ENCODE assay signal across 1 cellular context in the genomic region with DNA sequence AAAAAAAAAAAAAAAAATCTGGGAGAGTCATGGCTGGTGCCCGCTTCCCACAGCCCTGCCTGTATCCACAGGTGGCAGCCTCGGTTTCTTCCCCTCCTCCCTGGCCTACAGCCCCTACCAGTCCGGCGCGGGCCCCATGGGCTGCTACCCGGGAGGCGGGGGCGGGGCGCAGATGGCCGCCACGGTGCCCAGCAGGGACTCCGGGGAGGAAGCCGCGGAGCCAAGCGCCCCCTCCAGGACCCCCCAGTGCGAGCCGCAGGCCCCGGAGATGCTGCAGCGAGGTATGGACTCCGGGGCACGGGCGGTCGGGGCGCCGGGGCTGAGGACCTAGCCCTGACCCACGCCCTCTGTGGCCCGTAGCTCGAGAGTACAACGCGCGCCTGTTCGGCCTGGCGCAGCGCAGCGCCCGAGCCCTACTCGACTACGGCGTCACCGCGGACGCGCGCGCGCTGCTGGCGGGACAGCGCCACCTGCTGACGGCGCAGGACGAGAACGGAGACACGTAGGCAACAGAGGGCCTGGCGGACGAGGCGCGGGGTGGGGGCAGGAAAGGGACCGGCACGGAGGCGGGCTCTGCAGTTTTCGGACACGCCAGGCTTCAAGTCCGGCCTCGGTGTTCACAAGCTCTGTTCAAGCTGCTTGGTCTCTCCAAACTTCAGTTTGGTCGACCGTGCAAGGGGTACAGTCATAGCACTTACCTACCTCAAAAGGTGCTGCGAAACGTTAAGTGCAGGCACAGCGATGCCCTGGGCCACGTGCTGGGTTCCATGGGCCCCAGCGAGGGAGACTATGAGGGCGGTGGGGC.
TF ChIP-seq lines count a peak whose summit lies in the region.

No MANE protein-coding gene starts in this region.

TF ChIP-seq in HEK293, 187 proteins besides CTCF, POLR2A, EP300 and RAD21 (continued from another document and continues in another):
- no peak for TF ChIP-seq ZNF48 (tag by site-specific recombination; IDR thresholded peaks at IDR 0.05)
- no peak for TF ChIP-seq ZNF830 (tag by site-specific recombination; IDR thresholded peaks at IDR 0.05; ENCODE audit: low read depth)
- TF ChIP-seq IKZF3 (tag by site-specific recombination; IDR thresholded peaks at IDR 0.05), result 0 out of 2 replicates have a peak, but pooled peaks have one; percentile 40
- peak; percentile 74 for TF ChIP-seq SP2 (tag by site-specific recombination; IDR thresholded peaks at IDR 0.05)
- no peak for TF ChIP-seq ZNF791 (tag by site-specific recombination; IDR thresholded peaks at IDR 0.05)
- TF ChIP-seq ZNF121 (tag by site-specific recombination; IDR thresholded peaks at IDR 0.05), result peak; percentile 8; the same call in 1 of the 2 replicates
- peak; percentile 99 for TF ChIP-seq GLIS1 (tag by site-specific recombination; IDR thresholded peaks at IDR 0.05)
- TF ChIP-seq MEIS1 (CRISPR knock-in tag; IDR thresholded peaks at IDR 0.05; ENCODE audit: borderline replicate concordance), result no peak
- TF ChIP-seq OVOL3 (tag by site-specific recombination; IDR thresholded peaks at IDR 0.05), result no peak
- no peak for TF ChIP-seq ZNF202 (tag by site-specific recombination; IDR thresholded peaks at IDR 0.05; ENCODE audit: borderline replicate concordance)
- TF ChIP-seq, protein P1, sequence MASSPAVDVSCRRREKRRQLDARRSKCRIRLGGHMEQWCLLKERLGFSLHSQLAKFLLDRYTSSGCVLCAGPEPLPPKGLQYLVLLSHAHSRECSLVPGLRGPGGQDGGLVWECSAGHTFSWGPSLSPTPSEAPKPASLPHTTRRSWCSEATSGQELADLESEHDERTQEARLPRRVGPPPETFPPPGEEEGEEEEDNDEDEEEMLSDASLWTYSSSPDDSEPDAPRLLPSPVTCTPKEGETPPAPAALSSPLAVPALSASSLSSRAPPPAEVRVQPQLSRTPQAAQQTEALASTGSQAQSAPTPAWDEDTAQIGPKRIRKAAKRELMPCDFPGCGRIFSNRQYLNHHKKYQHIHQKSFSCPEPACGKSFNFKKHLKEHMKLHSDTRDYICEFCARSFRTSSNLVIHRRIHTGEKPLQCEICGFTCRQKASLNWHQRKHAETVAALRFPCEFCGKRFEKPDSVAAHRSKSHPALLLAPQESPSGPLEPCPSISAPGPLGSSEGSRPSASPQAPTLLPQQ (tag by site-specific recombination; IDR thresholded peaks at IDR 0.05), result peak; percentile 93
- TF ChIP-seq, protein P2, sequence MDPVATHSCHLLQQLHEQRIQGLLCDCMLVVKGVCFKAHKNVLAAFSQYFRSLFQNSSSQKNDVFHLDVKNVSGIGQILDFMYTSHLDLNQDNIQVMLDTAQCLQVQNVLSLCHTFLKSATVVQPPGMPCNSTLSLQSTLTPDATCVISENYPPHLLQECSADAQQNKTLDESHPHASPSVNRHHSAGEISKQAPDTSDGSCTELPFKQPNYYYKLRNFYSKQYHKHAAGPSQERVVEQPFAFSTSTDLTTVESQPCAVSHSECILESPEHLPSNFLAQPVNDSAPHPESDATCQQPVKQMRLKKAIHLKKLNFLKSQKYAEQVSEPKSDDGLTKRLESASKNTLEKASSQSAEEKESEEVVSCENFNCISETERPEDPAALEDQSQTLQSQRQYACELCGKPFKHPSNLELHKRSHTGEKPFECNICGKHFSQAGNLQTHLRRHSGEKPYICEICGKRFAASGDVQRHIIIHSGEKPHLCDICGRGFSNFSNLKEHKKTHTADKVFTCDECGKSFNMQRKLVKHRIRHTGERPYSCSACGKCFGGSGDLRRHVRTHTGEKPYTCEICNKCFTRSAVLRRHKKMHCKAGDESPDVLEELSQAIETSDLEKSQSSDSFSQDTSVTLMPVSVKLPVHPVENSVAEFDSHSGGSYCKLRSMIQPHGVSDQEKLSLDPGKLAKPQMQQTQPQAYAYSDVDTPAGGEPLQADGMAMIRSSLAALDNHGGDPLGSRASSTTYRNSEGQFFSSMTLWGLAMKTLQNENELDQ (tag by site-specific recombination; IDR thresholded peaks at IDR 0.05; ENCODE audit: low read depth), result no peak
- TF ChIP-seq MYNN (tag by site-specific recombination; IDR thresholded peaks at IDR 0.05; ENCODE audit: borderline replicate concordance), result no peak
- TF ChIP-seq, protein P3, sequence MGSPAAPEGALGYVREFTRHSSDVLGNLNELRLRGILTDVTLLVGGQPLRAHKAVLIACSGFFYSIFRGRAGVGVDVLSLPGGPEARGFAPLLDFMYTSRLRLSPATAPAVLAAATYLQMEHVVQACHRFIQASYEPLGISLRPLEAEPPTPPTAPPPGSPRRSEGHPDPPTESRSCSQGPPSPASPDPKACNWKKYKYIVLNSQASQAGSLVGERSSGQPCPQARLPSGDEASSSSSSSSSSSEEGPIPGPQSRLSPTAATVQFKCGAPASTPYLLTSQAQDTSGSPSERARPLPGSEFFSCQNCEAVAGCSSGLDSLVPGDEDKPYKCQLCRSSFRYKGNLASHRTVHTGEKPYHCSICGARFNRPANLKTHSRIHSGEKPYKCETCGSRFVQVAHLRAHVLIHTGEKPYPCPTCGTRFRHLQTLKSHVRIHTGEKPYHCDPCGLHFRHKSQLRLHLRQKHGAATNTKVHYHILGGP (tag by site-specific recombination; IDR thresholded peaks at IDR 0.05), result no peak
- no peak for TF ChIP-seq ZNF157 (tag by site-specific recombination; IDR thresholded peaks at IDR 0.05)
- 0 out of 2 replicates have a peak, but pooled peaks have one; percentile 24 for TF ChIP-seq ZNF10 (tag by site-specific recombination; IDR thresholded peaks at IDR 0.05)
- TF ChIP-seq ZNF37A (tag by site-specific recombination; IDR thresholded peaks at IDR 0.05), result no peak
- TF ChIP-seq, protein P4, sequence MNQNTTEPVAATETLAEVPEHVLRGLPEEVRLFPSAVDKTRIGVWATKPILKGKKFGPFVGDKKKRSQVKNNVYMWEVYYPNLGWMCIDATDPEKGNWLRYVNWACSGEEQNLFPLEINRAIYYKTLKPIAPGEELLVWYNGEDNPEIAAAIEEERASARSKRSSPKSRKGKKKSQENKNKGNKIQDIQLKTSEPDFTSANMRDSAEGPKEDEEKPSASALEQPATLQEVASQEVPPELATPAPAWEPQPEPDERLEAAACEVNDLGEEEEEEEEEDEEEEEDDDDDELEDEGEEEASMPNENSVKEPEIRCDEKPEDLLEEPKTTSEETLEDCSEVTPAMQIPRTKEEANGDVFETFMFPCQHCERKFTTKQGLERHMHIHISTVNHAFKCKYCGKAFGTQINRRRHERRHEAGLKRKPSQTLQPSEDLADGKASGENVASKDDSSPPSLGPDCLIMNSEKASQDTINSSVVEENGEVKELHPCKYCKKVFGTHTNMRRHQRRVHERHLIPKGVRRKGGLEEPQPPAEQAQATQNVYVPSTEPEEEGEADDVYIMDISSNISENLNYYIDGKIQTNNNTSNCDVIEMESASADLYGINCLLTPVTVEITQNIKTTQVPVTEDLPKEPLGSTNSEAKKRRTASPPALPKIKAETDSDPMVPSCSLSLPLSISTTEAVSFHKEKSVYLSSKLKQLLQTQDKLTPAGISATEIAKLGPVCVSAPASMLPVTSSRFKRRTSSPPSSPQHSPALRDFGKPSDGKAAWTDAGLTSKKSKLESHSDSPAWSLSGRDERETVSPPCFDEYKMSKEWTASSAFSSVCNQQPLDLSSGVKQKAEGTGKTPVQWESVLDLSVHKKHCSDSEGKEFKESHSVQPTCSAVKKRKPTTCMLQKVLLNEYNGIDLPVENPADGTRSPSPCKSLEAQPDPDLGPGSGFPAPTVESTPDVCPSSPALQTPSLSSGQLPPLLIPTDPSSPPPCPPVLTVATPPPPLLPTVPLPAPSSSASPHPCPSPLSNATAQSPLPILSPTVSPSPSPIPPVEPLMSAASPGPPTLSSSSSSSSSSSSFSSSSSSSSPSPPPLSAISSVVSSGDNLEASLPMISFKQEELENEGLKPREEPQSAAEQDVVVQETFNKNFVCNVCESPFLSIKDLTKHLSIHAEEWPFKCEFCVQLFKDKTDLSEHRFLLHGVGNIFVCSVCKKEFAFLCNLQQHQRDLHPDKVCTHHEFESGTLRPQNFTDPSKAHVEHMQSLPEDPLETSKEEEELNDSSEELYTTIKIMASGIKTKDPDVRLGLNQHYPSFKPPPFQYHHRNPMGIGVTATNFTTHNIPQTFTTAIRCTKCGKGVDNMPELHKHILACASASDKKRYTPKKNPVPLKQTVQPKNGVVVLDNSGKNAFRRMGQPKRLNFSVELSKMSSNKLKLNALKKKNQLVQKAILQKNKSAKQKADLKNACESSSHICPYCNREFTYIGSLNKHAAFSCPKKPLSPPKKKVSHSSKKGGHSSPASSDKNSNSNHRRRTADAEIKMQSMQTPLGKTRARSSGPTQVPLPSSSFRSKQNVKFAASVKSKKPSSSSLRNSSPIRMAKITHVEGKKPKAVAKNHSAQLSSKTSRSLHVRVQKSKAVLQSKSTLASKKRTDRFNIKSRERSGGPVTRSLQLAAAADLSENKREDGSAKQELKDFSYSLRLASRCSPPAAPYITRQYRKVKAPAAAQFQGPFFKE (tag by site-specific recombination; IDR thresholded peaks at IDR 0.05; ENCODE audit: borderline replicate concordance), result no peak
- TF ChIP-seq, protein P5, sequence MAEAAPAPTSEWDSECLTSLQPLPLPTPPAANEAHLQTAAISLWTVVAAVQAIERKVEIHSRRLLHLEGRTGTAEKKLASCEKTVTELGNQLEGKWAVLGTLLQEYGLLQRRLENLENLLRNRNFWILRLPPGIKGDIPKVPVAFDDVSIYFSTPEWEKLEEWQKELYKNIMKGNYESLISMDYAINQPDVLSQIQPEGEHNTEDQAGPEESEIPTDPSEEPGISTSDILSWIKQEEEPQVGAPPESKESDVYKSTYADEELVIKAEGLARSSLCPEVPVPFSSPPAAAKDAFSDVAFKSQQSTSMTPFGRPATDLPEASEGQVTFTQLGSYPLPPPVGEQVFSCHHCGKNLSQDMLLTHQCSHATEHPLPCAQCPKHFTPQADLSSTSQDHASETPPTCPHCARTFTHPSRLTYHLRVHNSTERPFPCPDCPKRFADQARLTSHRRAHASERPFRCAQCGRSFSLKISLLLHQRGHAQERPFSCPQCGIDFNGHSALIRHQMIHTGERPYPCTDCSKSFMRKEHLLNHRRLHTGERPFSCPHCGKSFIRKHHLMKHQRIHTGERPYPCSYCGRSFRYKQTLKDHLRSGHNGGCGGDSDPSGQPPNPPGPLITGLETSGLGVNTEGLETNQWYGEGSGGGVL (tag by site-specific recombination; IDR thresholded peaks at IDR 0.05), result peak; percentile 86
- TF ChIP-seq ZNF707 (tag by site-specific recombination; IDR thresholded peaks at IDR 0.05), result no peak
- TF ChIP-seq ZSCAN16 (tag by site-specific recombination; IDR thresholded peaks at IDR 0.05), result no peak
- no peak for TF ChIP-seq ZNF366 (tag by site-specific recombination; conservative IDR thresholded peaks at IDR 0.05)
- no peak for TF ChIP-seq MZF1 (tag by site-specific recombination; IDR thresholded peaks at IDR 0.05; ENCODE audit: borderline replicate concordance)
- no peak for TF ChIP-seq ZNF223 (tag by site-specific recombination; IDR thresholded peaks at IDR 0.05)
- TF ChIP-seq, protein P6, sequence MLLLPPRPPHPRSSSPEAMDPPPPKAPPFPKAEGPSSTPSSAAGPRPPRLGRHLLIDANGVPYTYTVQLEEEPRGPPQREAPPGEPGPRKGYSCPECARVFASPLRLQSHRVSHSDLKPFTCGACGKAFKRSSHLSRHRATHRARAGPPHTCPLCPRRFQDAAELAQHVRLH (tag by site-specific recombination; IDR thresholded peaks at IDR 0.05), result peak; percentile 74; the same call in 1 of the 2 replicates
- TF ChIP-seq SALL2 (tag by site-specific recombination; IDR thresholded peaks at IDR 0.05; ENCODE audit: borderline replicate concordance), result no peak
- TF ChIP-seq ZNF623 (tag by site-specific recombination; IDR thresholded peaks at IDR 0.05), result no peak
- peak; percentile 96 for TF ChIP-seq ZNF391 (tag by site-specific recombination; IDR thresholded peaks at IDR 0.05; ENCODE audit: borderline replicate concordance, low read depth)
- no peak for TF ChIP-seq ZNF350 (tag by site-specific recombination; IDR thresholded peaks at IDR 0.05)
- peak; percentile 97 for TF ChIP-seq ZEB2 (tag by site-specific recombination; IDR thresholded peaks at IDR 0.05)
- peak; percentile 92 for TF ChIP-seq SCRT1 (tag by site-specific recombination; IDR thresholded peaks at IDR 0.05; ENCODE audit: borderline replicate concordance)
- TF ChIP-seq ZNF426 (tag by site-specific recombination; IDR thresholded peaks at IDR 0.05), result no peak
- peak; percentile 77; the same call in 1 of the 2 replicates for TF ChIP-seq SP3 (tag by site-specific recombination; IDR thresholded peaks at IDR 0.05)
- no peak for TF ChIP-seq ZNF132 (tag by site-specific recombination; IDR thresholded peaks at IDR 0.05; ENCODE audit: borderline replicate concordance)
- TF ChIP-seq, protein P7, sequence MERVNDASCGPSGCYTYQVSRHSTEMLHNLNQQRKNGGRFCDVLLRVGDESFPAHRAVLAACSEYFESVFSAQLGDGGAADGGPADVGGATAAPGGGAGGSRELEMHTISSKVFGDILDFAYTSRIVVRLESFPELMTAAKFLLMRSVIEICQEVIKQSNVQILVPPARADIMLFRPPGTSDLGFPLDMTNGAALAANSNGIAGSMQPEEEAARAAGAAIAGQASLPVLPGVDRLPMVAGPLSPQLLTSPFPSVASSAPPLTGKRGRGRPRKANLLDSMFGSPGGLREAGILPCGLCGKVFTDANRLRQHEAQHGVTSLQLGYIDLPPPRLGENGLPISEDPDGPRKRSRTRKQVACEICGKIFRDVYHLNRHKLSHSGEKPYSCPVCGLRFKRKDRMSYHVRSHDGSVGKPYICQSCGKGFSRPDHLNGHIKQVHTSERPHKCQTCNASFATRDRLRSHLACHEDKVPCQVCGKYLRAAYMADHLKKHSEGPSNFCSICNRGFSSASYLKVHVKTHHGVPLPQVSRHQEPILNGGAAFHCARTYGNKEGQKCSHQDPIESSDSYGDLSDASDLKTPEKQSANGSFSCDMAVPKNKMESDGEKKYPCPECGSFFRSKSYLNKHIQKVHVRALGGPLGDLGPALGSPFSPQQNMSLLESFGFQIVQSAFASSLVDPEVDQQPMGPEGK (tag by site-specific recombination; IDR thresholded peaks at IDR 0.05), result peak; percentile 96
- peak; percentile 90; the same call in 1 of the 2 replicates for TF ChIP-seq ZNF660 (tag by site-specific recombination; IDR thresholded peaks at IDR 0.05)
- TF ChIP-seq ZNF175 (tag by site-specific recombination; IDR thresholded peaks at IDR 0.05), result no peak
- no peak for TF ChIP-seq ZNF514 (tag by site-specific recombination; IDR thresholded peaks at IDR 0.05)
- TF ChIP-seq ZNF571 (tag by site-specific recombination; IDR thresholded peaks at IDR 0.05), result no peak
- TF ChIP-seq BCL11A (tag by site-specific recombination; IDR thresholded peaks at IDR 0.05; ENCODE audit: low read depth), result peak; percentile 67; the same call in 1 of the 2 replicates
- TF ChIP-seq ZNF423 (tag by site-specific recombination; IDR thresholded peaks at IDR 0.05), result peak; percentile 93
- TF ChIP-seq, protein P8, sequence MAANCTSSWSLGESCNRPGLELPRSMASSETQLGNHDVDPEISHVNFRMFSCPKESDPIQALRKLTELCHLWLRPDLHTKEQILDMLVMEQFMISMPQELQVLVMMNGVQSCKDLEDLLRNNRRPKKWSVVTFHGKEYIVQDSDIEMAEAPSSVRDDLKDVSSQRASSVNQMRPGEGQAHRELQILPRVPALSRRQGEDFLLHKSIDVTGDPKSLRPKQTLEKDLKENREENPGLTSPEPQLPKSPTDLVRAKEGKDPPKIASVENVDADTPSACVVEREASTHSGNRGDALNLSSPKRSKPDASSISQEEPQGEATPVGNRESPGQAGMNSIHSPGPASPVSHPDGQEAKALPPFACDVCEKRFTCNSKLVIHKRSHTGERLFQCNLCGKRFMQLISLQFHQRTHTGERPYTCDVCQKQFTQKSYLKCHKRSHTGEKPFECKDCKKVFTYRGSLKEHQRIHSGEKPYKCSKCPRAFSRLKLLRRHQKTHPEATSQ (tag by site-specific recombination; IDR thresholded peaks at IDR 0.05), result peak; percentile 85
- no peak for TF ChIP-seq ZNF558 (tag by site-specific recombination; IDR thresholded peaks at IDR 0.05)
- no peak for TF ChIP-seq TCF7L2 (IDR thresholded peaks at IDR 0.05; ENCODE audit: borderline replicate concordance, low read depth, low read length)
- TF ChIP-seq ZNF433 (tag by site-specific recombination; IDR thresholded peaks at IDR 0.05; ENCODE audit: low read depth), result no peak
- no peak for TF ChIP-seq ZNF211 (tag by site-specific recombination; IDR thresholded peaks at IDR 0.05; ENCODE audit: low read depth)
